Comparison of ENCODE assay signal across 35 cellular contexts in the genomic region with DNA sequence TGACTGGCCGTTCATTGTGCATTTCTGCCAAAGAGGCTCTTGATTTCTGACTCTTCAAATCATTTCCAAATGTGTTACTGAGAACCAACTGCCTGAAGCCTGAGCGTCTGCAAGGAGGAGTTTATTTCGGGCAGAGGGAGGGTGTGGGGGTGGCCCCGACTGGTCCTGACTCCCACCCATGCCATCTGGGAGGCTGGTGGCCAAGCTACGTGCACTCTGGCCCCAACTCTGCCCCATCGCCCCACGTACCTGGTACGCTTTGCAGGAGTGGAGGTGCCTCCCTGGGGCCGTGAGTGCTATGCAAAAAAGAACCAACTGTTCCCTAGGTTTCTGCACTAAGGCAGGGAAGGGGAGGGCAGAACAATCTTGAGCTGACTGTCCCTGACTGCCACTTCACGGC.
"Had no signal": no experiment of that assay in that cellular context is flagged by ENCODE, and none has a peak within 500 bp of the region (broad histone marks: within the 10 kb centered on the region; RNA-seq: fewer than 3 reads in every experiment).

No MANE protein-coding gene starts in this region.

- H3K4me1 ChIP-seq: adrenal gland, ascending aorta, body of pancreas, breast epithelium had no signal

- H3K9me3 Mint-ChIP-seq: activated naive CD4-positive, alpha-beta T cell treated with anti-CD3 and anti-CD28 coated beads for 36 hours; activated naive CD4-positive, alpha-beta T cell treated with anti-CD3 and anti-CD28 coated beads, Interleukin-2, amount 50 U/mL, for 24 hours; activated T-cell treated with anti-CD3 and anti-CD28 coated beads, Interleukin-2, amount 50 U/mL, for 24 hours; activated T-cell treated with anti-CD3 and anti-CD28 coated beads, Interleukin-2, amount 50 U/mL, for 4 hours; activated T-helper 17 cell treated with anti-CD3 and anti-CD28 coated beads, Interleukin-2, amount 50 U/mL, for 72 hours had no signal

- H3K4me1 Mint-ChIP-seq: activated naive CD4-positive, alpha-beta T cell treated with anti-CD3 and anti-CD28 coated beads, Interleukin-2, amount 10 ng/mL, durations not matched to agents 7 days and 5 days; activated naive CD4-positive, alpha-beta T cell treated with anti-CD3 and anti-CD28 coated beads, Interleukin-2, amount 50 U/mL, for 24 hours; activated naive CD8-positive, alpha-beta T cell treated with anti-CD3 and anti-CD28 coated beads for 36 hours; activated naive CD8-positive, alpha-beta T cell treated with anti-CD3 and anti-CD28 coated beads, Interleukin-2, amount 10 ng/mL, durations not matched to agents 7 days and 5 days; activated naive CD8-positive, alpha-beta T cell treated with anti-CD3 and anti-CD28 coated beads, Interleukin-2, amount 50 U/mL, for 24 hours; activated T-helper 17 cell treated with anti-CD3 and anti-CD28 coated beads, Interleukin-2, amount 50 U/mL, for 72 hours; central memory CD8-positive, alpha-beta T cell had no signal

- DNase-seq: activated effector memory CD4-positive, alpha-beta T cell treated with anti-CD3 and anti-CD28 coated beads, Interleukin-2, amount 50 U/mL, for 16 hours; activated effector memory CD4-positive, alpha-beta T cell treated with Interleukin-2 at 50 U/mL for 16 hours; activated gamma-delta T cell; activated gamma-delta T cell treated with Interleukin-2 at 50 U/mL for 16 hours; activated naive CD4-positive, alpha-beta T cell; activated naive CD4-positive, alpha-beta T cell treated with anti-CD3 and anti-CD28 coated beads for 36 hours; activated naive CD4-positive, alpha-beta T cell treated with anti-CD3 and anti-CD28 coated beads, Interleukin-2, amount 10 ng/mL, durations not matched to agents 7 days and 5 days; activated naive CD4-positive, alpha-beta T cell treated with anti-CD3 and anti-CD28 coated beads, Interleukin-2, amount 50 U/mL, for 16 hours; activated naive CD4-positive, alpha-beta T cell treated with Interleukin-2 at 50 U/mL for 16 hours; activated naive CD8-positive, alpha-beta T cell treated with anti-CD3 and anti-CD28 coated beads for 36 hours; activated naive CD8-positive, alpha-beta T cell treated with anti-CD3 and anti-CD28 coated beads, Interleukin-2, amount 10 ng/mL, durations not matched to agents 7 days and 5 days; activated naive CD8-positive, alpha-beta T cell treated with anti-CD3 and anti-CD28 coated beads, Interleukin-2, amount 50 U/mL, for 24 hours; activated T-cell treated with anti-CD3 and anti-CD28 coated beads, Interleukin-2, amount 50 U/mL, for 1 hour; activated T-cell treated with anti-CD3 and anti-CD28 coated beads, Interleukin-2, amount 50 U/mL, for 24 hours; activated T-cell treated with anti-CD3 and anti-CD28 coated beads, Interleukin-2, amount 50 U/mL, for 4 hours; activated T-cell treated with anti-CD3 and anti-CD28 coated beads, Interleukin-2, amount 50 U/mL, for 48 hours; activated T-cell treated with anti-CD3 and anti-CD28 coated beads, Interleukin-2, amount 50 U/mL, for 72 hours; amniotic stem cell; body of pancreas; brain microvascular endothelial cell; caudate nucleus; central memory CD4-positive, alpha-beta T cell; cerebellar nuclear complex had no signal

- H3K9me3 ChIP-seq: adrenal gland, ascending aorta, body of pancreas had no signal

- H3K36me3 ChIP-seq: adrenal gland, ascending aorta, brain microvascular endothelial cell, breast epithelium, cardiac muscle cell had no signal

- H3K4me3 ChIP-seq: adrenal gland, ascending aorta, body of pancreas, breast epithelium, cardiac muscle cell had no signal

- H3K27me3 Mint-ChIP-seq: activated naive CD8-positive, alpha-beta T cell treated with anti-CD3 and anti-CD28 coated beads, Interleukin-2, amount 10 ng/mL, durations not matched to agents 7 days and 5 days had no signal

- H3K27ac ChIP-seq: adrenal gland, ascending aorta, body of pancreas, brain microvascular endothelial cell, breast epithelium, cardiac muscle cell had no signal

- H3K36me3 Mint-ChIP-seq: activated naive CD4-positive, alpha-beta T cell treated with anti-CD3 and anti-CD28 coated beads, Interleukin-2, amount 10 ng/mL, durations not matched to agents 7 days and 5 days; activated naive CD4-positive, alpha-beta T cell treated with anti-CD3 and anti-CD28 coated beads, Interleukin-2, amount 50 U/mL, for 24 hours; activated naive CD4-positive, alpha-beta T cell treated with anti-CD3 and anti-CD28 coated beads, Interleukin-2, amount 50 U/mL, for 72 hours; activated naive CD8-positive, alpha-beta T cell treated with anti-CD3 and anti-CD28 coated beads for 36 hours; activated naive CD8-positive, alpha-beta T cell treated with anti-CD3 and anti-CD28 coated beads, Interleukin-2, amount 10 ng/mL, durations not matched to agents 7 days and 5 days; brain had no signal

- H3K4me3 Mint-ChIP-seq: activated naive CD4-positive, alpha-beta T cell treated with anti-CD3 and anti-CD28 coated beads for 36 hours; activated naive CD4-positive, alpha-beta T cell treated with anti-CD3 and anti-CD28 coated beads, Interleukin-2, amount 10 ng/mL, durations not matched to agents 7 days and 5 days; activated naive CD4-positive, alpha-beta T cell treated with anti-CD3 and anti-CD28 coated beads, Interleukin-2, amount 50 U/mL, for 24 hours; activated naive CD8-positive, alpha-beta T cell; activated naive CD8-positive, alpha-beta T cell treated with anti-CD3 and anti-CD28 coated beads for 36 hours; activated naive CD8-positive, alpha-beta T cell treated with anti-CD3 and anti-CD28 coated beads, Interleukin-2, amount 10 ng/mL, durations not matched to agents 7 days and 5 days; activated naive CD8-positive, alpha-beta T cell treated with anti-CD3 and anti-CD28 coated beads, Interleukin-2, amount 50 U/mL, for 24 hours; activated T-cell treated with anti-CD3 and anti-CD28 coated beads, Interleukin-2, amount 50 U/mL, for 24 hours; activated T-cell treated with anti-CD3 and anti-CD28 coated beads, Interleukin-2, amount 50 U/mL, for 4 hours; activated T-cell treated with anti-CD3 and anti-CD28 coated beads, Interleukin-2, amount 50 U/mL, for 72 hours; activated T-helper 1 cell treated with anti-CD3 and anti-CD28 coated beads, Interleukin-12 subunit alpha, Interleukin-12 subunit beta, Interleukin-2, Interleukin-4 antibody, amounts not matched to agents 30 ng/mL and 10 ng/mL and 1 ng/mL, durations not matched to agents 14 hours and 24 hours and 36 hours; activated T-helper 17 cell treated with anti-CD3 and anti-CD28 coated beads, Interleukin-2, amount 50 U/mL, for 72 hours; brain; central memory CD8-positive, alpha-beta T cell had no signal

- H3K27ac Mint-ChIP-seq: activated naive CD4-positive, alpha-beta T cell treated with anti-CD3 and anti-CD28 coated beads for 36 hours; activated naive CD4-positive, alpha-beta T cell treated with anti-CD3 and anti-CD28 coated beads, Interleukin-2, amount 10 ng/mL, durations not matched to agents 7 days and 5 days; activated naive CD4-positive, alpha-beta T cell treated with anti-CD3 and anti-CD28 coated beads, Interleukin-2, amount 50 U/mL, for 24 hours; activated naive CD4-positive, alpha-beta T cell treated with anti-CD3 and anti-CD28 coated beads, Interleukin-2, amount 50 U/mL, for 72 hours; activated naive CD8-positive, alpha-beta T cell; activated naive CD8-positive, alpha-beta T cell treated with anti-CD3 and anti-CD28 coated beads for 36 hours; activated naive CD8-positive, alpha-beta T cell treated with anti-CD3 and anti-CD28 coated beads, Interleukin-2, amount 10 ng/mL, durations not matched to agents 7 days and 5 days; activated naive CD8-positive, alpha-beta T cell treated with anti-CD3 and anti-CD28 coated beads, Interleukin-2, amount 50 U/mL, for 24 hours; activated T-cell treated with anti-CD3 and anti-CD28 coated beads, Interleukin-2, amount 50 U/mL, for 24 hours; activated T-cell treated with anti-CD3 and anti-CD28 coated beads, Interleukin-2, amount 50 U/mL, for 72 hours; activated T-helper 1 cell treated with anti-CD3 and anti-CD28 coated beads, Interleukin-12 subunit alpha, Interleukin-12 subunit beta, Interleukin-2, Interleukin-4 antibody, amounts not matched to agents 30 ng/mL and 10 ng/mL and 1 ng/mL, durations not matched to agents 14 hours and 24 hours and 36 hours; activated T-helper 17 cell treated with anti-CD3 and anti-CD28 coated beads, Interleukin-2, amount 50 U/mL, for 72 hours; activated T-helper 2 cell treated with anti-CD3 and anti-CD28 coated beads, Interferon-gamma antibody, Interleukin-2, Interleukin-4, amounts not matched to agents 10 μg/mL and 5 μg/mL and 100 μg/mL, durations not matched to agents 14 hours and 24 hours and 36 hours had no signal

- H3K27me3 ChIP-seq: adrenal gland, ascending aorta, brain microvascular endothelial cell, cardiac muscle cell had no signal
